In genomic region chr6:20909621-20910020, GRCh38 we compare ENCODE assay signal across 30 cellular contexts.
"Had no signal": no experiment of that assay in that cellular context is flagged by ENCODE, and none has a peak within 500 bp of the region (broad histone marks: within the 10 kb centered on the region; RNA-seq: fewer than 3 reads in every experiment).

No MANE protein-coding gene starts in this region.

- H3K27me3 ChIP-seq: breast epithelium, MG63, SJCRH30 had no signal

- H3K36me3 ChIP-seq: breast epithelium, MG63, SJCRH30 had no signal

- H3K4me3 ChIP-seq: breast epithelium, coronary artery, MG63, SJCRH30 had no signal

- H3K4me3 Mint-ChIP-seq: activated CD4-positive, alpha-beta memory T cell treated with anti-CD3 and anti-CD28 coated beads, Interleukin-2, amount 10 ng/mL, durations not matched to agents 7 days and 5 days; activated CD4-positive, alpha-beta T cell treated with anti-CD3 and anti-CD28 coated beads, Interleukin-2, amount 10 ng/mL, durations not matched to agents 7 days and 5 days; activated naive CD4-positive, alpha-beta T cell treated with anti-CD3 and anti-CD28 coated beads, Interleukin-2, amount 10 ng/mL, durations not matched to agents 7 days and 5 days; activated naive CD8-positive, alpha-beta T cell treated with anti-CD3 and anti-CD28 coated beads for 36 hours; activated T-cell treated with anti-CD3 and anti-CD28 coated beads, Interleukin-2, amount 50 U/mL, for 72 hours had no signal

- H3K9me2 ChIP-seq: SK-N-SH had no signal

- H3K27ac Mint-ChIP-seq: activated CD4-positive, alpha-beta memory T cell treated with anti-CD3 and anti-CD28 coated beads, Interleukin-2, amount 10 ng/mL, durations not matched to agents 7 days and 5 days; activated CD4-positive, alpha-beta T cell treated with anti-CD3 and anti-CD28 coated beads, Interleukin-2, amount 10 ng/mL, durations not matched to agents 7 days and 5 days; activated naive CD4-positive, alpha-beta T cell treated with anti-CD3 and anti-CD28 coated beads, Interleukin-2, amount 10 ng/mL, durations not matched to agents 7 days and 5 days; activated naive CD8-positive, alpha-beta T cell treated with anti-CD3 and anti-CD28 coated beads for 36 hours; activated T-cell treated with anti-CD3 and anti-CD28 coated beads, Interleukin-2, amount 50 U/mL, for 72 hours; activated T-helper 2 cell treated with anti-CD3 and anti-CD28 coated beads, Interferon-gamma antibody, Interleukin-2, Interleukin-4, amounts not matched to agents 10 μg/mL and 5 μg/mL and 100 μg/mL, durations not matched to agents 14 hours and 24 hours and 36 hours had no signal

- H3K9me3 ChIP-seq: breast epithelium, MG63, SJCRH30, SK-N-SH had no signal

- H3K27me3 Mint-ChIP-seq: activated CD4-positive, alpha-beta memory T cell treated with anti-CD3 and anti-CD28 coated beads, Interleukin-2, amount 10 ng/mL, durations not matched to agents 7 days and 5 days; activated CD4-positive, alpha-beta T cell treated with anti-CD3 and anti-CD28 coated beads, Interleukin-2, amount 10 ng/mL, durations not matched to agents 7 days and 5 days; activated naive CD4-positive, alpha-beta T cell treated with anti-CD3 and anti-CD28 coated beads, Interleukin-2, amount 10 ng/mL, durations not matched to agents 7 days and 5 days; activated naive CD8-positive, alpha-beta T cell treated with anti-CD3 and anti-CD28 coated beads for 36 hours had no signal

- H3K4me1 Mint-ChIP-seq: activated CD4-positive, alpha-beta memory T cell treated with anti-CD3 and anti-CD28 coated beads, Interleukin-2, amount 10 ng/mL, durations not matched to agents 7 days and 5 days; activated CD4-positive, alpha-beta T cell treated with anti-CD3 and anti-CD28 coated beads, Interleukin-2, amount 10 ng/mL, durations not matched to agents 7 days and 5 days; activated naive CD4-positive, alpha-beta T cell treated with anti-CD3 and anti-CD28 coated beads, Interleukin-2, amount 10 ng/mL, durations not matched to agents 7 days and 5 days; activated naive CD8-positive, alpha-beta T cell treated with anti-CD3 and anti-CD28 coated beads for 36 hours had no signal

- H3K9ac ChIP-seq: KMS-11, SK-N-SH had no signal

- ATAC-seq: activated T-cell treated with anti-CD3 and anti-CD28 coated beads, Interleukin-2, amount 50 U/mL, for 72 hours; Panc1; Right ventricle myocardium inferior had no signal

- H3K27ac ChIP-seq: breast epithelium, coronary artery, KMS-11, SJCRH30, VCaP had no signal

- H3K4me1 ChIP-seq: breast epithelium, SJCRH30 had no signal

- H3K4me2 ChIP-seq: KMS-11, SK-N-SH had no signal

- DNase-seq: activated CD4-positive, alpha-beta memory T cell treated with anti-CD3 and anti-CD28 coated beads, Interleukin-2, amount 10 ng/mL, durations not matched to agents 7 days and 5 days; activated CD4-positive, alpha-beta T cell treated with anti-CD3 and anti-CD28 coated beads, Interleukin-2, amount 10 ng/mL, durations not matched to agents 7 days and 5 days; activated CD4-positive, CD25-positive, alpha-beta regulatory T cell; activated gamma-delta T cell treated with Interleukin-2 at 50 U/mL for 16 hours; activated naive CD4-positive, alpha-beta T cell treated with anti-CD3 and anti-CD28 coated beads, Interleukin-2, amount 10 ng/mL, durations not matched to agents 7 days and 5 days; activated naive CD8-positive, alpha-beta T cell treated with anti-CD3 and anti-CD28 coated beads for 36 hours; activated T-cell treated with anti-CD3 and anti-CD28 coated beads for 4 hours; activated T-cell treated with anti-CD3 and anti-CD28 coated beads, Interleukin-2, amount 50 U/mL, for 72 hours; caudate nucleus; MG63; MV-4-11; NCI-H1092 treated with DMSO at 0.1 percent for 48 hours; NCI-H1417 treated with DMSO at 0.1 percent for 48 hours; NCI-H187; NCI-H2107; NCI-H510A treated with DMSO at 0.1 percent for 48 hours; NCI-H774; NK-92 treated with Interleukin-12 subunit alpha and Interleukin-12 subunit beta, amount 100 ng/mL, for 24 hours; OCI-M1; RPMI8226; SJCRH30; SK-N-SH; T-helper 1 cell had no signal
